Comparison of ENCODE assay signal across 1 cellular context in the genomic region with DNA sequence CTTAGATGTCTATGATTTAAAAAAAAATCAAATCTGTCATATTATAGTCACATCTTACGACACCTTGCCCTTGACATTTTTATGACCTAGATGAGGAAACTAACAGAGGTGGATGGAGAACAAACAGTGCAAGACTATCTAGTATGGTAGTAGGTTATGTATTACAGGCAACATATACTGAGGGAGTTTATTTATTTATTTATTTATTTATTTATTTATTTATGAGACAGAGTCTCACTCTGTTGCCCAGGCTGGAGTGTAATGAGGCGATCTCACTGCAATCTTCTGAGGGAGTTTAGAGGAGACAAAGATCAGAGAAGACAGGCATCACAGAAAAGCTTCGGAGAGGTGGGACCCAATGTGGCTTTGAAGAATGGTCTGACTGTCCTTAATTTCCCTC.
A peak's percentile ranks its signal among the peaks of the same experiment; 100 is the strongest.
TF ChIP-seq lines count a peak whose summit lies in the region.

No MANE protein-coding gene starts in this region.

TF ChIP-seq in HEK293, 187 proteins besides CTCF, POLR2A, EP300 and RAD21 (continued from another document and continues in another):
- TF ChIP-seq ZNF529 (tag by site-specific recombination; IDR thresholded peaks at IDR 0.05; ENCODE audit: insufficient replicate concordance) (no peak), HOXD13 (CRISPR knock-in tag; IDR thresholded peaks at IDR 0.05; ENCODE audit: borderline replicate concordance) (no peak), ZFHX2 (tag by site-specific recombination; conservative IDR thresholded peaks at IDR 0.05) (no peak), ZNF792 (tag by site-specific recombination; IDR thresholded peaks at IDR 0.05) (no peak), ZNF501 (tag by site-specific recombination; IDR thresholded peaks at IDR 0.05) (no peak), SP7 (tag by site-specific recombination; IDR thresholded peaks at IDR 0.05) (no peak), ZBTB8A (tag by site-specific recombination; IDR thresholded peaks at IDR 0.05) (peak; percentile 46; the same call in 1 of the 2 replicates), BCL11B (tag by site-specific recombination; IDR thresholded peaks at IDR 0.05; ENCODE audit: low read depth) (no peak), ZNF558 (tag by site-specific recombination; IDR thresholded peaks at IDR 0.05) (no peak), SALL2 (tag by site-specific recombination; IDR thresholded peaks at IDR 0.05; ENCODE audit: borderline replicate concordance) (no peak), ZNF266 (tag by site-specific recombination; IDR thresholded peaks at IDR 0.05; ENCODE audit: low read depth) (0 out of 2 replicates have a peak, but pooled peaks have one; percentile 29), ZNF623 (tag by site-specific recombination; IDR thresholded peaks at IDR 0.05) (peak; percentile 37; the same call in 1 of the 2 replicates), ZNF76 (tag by site-specific recombination; IDR thresholded peaks at IDR 0.05; ENCODE audit: borderline replicate concordance, low read depth) (no peak), ZNF660 (tag by site-specific recombination; IDR thresholded peaks at IDR 0.05) (no peak), PRDM1 (tag by site-specific recombination; IDR thresholded peaks at IDR 0.05) (no peak), ZNF223 (tag by site-specific recombination; IDR thresholded peaks at IDR 0.05) (0 out of 2 replicates have a peak, but pooled peaks have one; percentile 37), ZNF23 (tag by site-specific recombination; IDR thresholded peaks at IDR 0.05; ENCODE audit: borderline replicate concordance) (no peak), ZNF426 (tag by site-specific recombination; IDR thresholded peaks at IDR 0.05) (peak; percentile 52), ZNF138 (tag by site-specific recombination; IDR thresholded peaks at IDR 0.05; ENCODE audit: borderline replicate concordance) (no peak), ZNF132 (tag by site-specific recombination; IDR thresholded peaks at IDR 0.05; ENCODE audit: borderline replicate concordance) (no peak), ZNF664 (tag by site-specific recombination; IDR thresholded peaks at IDR 0.05) (0 out of 2 replicates have a peak, but pooled peaks have one; percentile 15), ZNF280D (tag by site-specific recombination; IDR thresholded peaks at IDR 0.05) (no peak), ZNF2 (tag by site-specific recombination; IDR thresholded peaks at IDR 0.05) (no peak), ZNF121 (tag by site-specific recombination; IDR thresholded peaks at IDR 0.05) (0 out of 2 replicates have a peak, but pooled peaks have one; percentile 10), ZNF19 (tag by site-specific recombination; IDR thresholded peaks at IDR 0.05; ENCODE audit: low read depth) (no peak), ZNF350 (tag by site-specific recombination; IDR thresholded peaks at IDR 0.05) (no peak), ZNF707 (tag by site-specific recombination; IDR thresholded peaks at IDR 0.05) (no peak), ZNF521 (tag by site-specific recombination; IDR thresholded peaks at IDR 0.05) (no peak), ZFP3 (tag by site-specific recombination; IDR thresholded peaks at IDR 0.05; ENCODE audit: low read depth) (no peak), ZNF514 (tag by site-specific recombination; IDR thresholded peaks at IDR 0.05) (no peak), ZSCAN16 (tag by site-specific recombination; IDR thresholded peaks at IDR 0.05) (no peak), GLIS1 (tag by site-specific recombination; IDR thresholded peaks at IDR 0.05) (no peak), ZNF155 (tag by site-specific recombination; IDR thresholded peaks at IDR 0.05) (no peak), ZNF677 (tag by site-specific recombination; IDR thresholded peaks at IDR 0.05) (no peak), HOXC10 (CRISPR knock-in tag; IDR thresholded peaks at IDR 0.05) (no peak), ZBTB7A (tag by site-specific recombination; IDR thresholded peaks at IDR 0.05; ENCODE audit: low read depth) (no peak), REPIN1 (tag by site-specific recombination; IDR thresholded peaks at IDR 0.05; ENCODE audit: low read depth) (no peak), ZNF214 (tag by site-specific recombination; IDR thresholded peaks at IDR 0.05; ENCODE audit: borderline replicate concordance) (no peak), KLF9 (tag by site-specific recombination; IDR thresholded peaks at IDR 0.05; ENCODE audit: low read depth) (no peak), ZNF626 (tag by site-specific recombination; IDR thresholded peaks at IDR 0.05) (no peak), ZNF48 (tag by site-specific recombination; IDR thresholded peaks at IDR 0.05) (no peak), ZBTB26 (tag by site-specific recombination; optimal IDR thresholded peaks at IDR 0.05) (no peak), ZNF449 (tag by site-specific recombination; IDR thresholded peaks at IDR 0.05) (no peak), KLF8 (tag by site-specific recombination; IDR thresholded peaks at IDR 0.05) (no peak), GLIS2 (tag by site-specific recombination; IDR thresholded peaks at IDR 0.05) (no peak)
- TF ChIP-seq, protein P1, sequence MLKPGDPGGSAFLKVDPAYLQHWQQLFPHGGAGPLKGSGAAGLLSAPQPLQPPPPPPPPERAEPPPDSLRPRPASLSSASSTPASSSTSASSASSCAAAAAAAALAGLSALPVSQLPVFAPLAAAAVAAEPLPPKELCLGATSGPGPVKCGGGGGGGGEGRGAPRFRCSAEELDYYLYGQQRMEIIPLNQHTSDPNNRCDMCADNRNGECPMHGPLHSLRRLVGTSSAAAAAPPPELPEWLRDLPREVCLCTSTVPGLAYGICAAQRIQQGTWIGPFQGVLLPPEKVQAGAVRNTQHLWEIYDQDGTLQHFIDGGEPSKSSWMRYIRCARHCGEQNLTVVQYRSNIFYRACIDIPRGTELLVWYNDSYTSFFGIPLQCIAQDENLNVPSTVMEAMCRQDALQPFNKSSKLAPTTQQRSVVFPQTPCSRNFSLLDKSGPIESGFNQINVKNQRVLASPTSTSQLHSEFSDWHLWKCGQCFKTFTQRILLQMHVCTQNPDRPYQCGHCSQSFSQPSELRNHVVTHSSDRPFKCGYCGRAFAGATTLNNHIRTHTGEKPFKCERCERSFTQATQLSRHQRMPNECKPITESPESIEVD (tag by site-specific recombination; IDR thresholded peaks at IDR 0.05), result no peak
- TF ChIP-seq, protein P2, sequence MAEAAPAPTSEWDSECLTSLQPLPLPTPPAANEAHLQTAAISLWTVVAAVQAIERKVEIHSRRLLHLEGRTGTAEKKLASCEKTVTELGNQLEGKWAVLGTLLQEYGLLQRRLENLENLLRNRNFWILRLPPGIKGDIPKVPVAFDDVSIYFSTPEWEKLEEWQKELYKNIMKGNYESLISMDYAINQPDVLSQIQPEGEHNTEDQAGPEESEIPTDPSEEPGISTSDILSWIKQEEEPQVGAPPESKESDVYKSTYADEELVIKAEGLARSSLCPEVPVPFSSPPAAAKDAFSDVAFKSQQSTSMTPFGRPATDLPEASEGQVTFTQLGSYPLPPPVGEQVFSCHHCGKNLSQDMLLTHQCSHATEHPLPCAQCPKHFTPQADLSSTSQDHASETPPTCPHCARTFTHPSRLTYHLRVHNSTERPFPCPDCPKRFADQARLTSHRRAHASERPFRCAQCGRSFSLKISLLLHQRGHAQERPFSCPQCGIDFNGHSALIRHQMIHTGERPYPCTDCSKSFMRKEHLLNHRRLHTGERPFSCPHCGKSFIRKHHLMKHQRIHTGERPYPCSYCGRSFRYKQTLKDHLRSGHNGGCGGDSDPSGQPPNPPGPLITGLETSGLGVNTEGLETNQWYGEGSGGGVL (tag by site-specific recombination; IDR thresholded peaks at IDR 0.05), result no peak
- TF ChIP-seq, protein P3, sequence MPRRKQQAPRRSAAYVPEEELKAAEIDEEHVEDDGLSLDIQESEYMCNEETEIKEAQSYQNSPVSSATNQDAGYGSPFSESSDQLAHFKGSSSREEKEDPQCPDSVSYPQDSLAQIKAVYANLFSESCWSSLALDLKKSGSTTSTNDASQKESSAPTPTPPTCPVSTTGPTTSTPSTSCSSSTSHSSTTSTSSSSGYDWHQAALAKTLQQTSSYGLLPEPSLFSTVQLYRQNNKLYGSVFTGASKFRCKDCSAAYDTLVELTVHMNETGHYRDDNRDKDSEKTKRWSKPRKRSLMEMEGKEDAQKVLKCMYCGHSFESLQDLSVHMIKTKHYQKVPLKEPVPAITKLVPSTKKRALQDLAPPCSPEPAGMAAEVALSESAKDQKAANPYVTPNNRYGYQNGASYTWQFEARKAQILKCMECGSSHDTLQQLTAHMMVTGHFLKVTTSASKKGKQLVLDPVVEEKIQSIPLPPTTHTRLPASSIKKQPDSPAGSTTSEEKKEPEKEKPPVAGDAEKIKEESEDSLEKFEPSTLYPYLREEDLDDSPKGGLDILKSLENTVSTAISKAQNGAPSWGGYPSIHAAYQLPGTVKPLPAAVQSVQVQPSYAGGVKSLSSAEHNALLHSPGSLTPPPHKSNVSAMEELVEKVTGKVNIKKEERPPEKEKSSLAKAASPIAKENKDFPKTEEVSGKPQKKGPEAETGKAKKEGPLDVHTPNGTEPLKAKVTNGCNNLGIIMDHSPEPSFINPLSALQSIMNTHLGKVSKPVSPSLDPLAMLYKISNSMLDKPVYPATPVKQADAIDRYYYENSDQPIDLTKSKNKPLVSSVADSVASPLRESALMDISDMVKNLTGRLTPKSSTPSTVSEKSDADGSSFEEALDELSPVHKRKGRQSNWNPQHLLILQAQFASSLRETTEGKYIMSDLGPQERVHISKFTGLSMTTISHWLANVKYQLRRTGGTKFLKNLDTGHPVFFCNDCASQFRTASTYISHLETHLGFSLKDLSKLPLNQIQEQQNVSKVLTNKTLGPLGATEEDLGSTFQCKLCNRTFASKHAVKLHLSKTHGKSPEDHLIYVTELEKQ (tag by site-specific recombination; IDR thresholded peaks at IDR 0.05; ENCODE audit: borderline replicate concordance), result no peak
- TF ChIP-seq, protein P4, sequence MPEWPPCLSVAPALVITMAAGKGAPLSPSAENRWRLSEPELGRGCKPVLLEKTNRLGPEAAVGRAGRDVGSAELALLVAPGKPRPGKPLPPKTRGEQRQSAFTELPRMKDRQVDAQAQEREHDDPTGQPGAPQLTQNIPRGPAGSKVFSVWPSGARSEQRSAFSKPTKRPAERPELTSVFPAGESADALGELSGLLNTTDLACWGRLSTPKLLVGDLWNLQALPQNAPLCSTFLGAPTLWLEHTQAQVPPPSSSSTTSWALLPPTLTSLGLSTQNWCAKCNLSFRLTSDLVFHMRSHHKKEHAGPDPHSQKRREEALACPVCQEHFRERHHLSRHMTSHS (tag by site-specific recombination; IDR thresholded peaks at IDR 0.05), result no peak
- TF ChIP-seq, protein P5, sequence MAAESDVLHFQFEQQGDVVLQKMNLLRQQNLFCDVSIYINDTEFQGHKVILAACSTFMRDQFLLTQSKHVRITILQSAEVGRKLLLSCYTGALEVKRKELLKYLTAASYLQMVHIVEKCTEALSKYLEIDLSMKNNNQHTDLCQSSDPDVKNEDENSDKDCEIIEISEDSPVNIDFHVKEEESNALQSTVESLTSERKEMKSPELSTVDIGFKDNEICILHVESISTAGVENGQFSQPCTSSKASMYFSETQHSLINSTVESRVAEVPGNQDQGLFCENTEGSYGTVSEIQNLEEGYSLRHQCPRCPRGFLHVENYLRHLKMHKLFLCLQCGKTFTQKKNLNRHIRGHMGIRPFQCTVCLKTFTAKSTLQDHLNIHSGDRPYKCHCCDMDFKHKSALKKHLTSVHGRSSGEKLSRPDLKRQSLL (tag by site-specific recombination; IDR thresholded peaks at IDR 0.05), result no peak
